ENCODE assay signal across 16 cellular contexts in the genomic region with DNA sequence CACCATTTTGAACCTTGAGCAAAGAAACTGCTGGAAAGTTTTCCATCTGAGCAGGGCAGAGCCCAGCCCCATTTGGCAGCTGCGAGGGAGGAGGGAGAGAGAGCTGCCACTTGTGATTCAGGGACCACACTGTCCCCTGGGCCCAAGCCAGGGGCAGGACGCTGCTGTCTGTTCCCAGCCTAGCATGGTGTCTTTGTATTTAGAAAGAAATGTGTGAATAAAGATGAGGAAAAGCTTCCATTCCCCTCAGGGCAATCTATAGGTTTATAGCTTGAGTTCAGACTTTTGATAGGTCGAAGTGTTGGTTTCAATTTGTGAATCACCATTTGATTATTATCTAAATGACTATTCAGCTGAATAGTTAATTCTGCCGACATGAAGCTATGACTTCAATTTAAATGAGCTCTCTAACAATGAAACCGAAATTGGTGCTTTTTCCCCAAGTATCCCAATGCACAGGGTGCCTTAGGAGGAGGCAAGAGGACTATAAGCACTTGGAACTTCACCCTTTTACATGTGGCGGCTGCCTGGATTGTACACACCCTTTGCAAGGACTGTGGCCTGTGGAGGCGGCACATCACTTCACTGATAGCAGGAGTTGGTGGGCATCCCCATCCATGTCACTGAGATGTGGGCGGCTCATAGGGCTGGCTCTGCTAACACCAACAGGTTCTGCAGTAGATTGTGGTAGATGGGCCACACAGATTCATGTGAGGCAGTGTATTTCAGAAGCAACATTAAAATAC.
DNase-seq lines count a peak whose midpoint lies in the region; ATAC-seq lines count a peak whose summit lies in the region.
"Had no signal": no experiment of that assay in that cellular context is flagged by ENCODE, and none has a peak within 500 bp of the region (broad histone marks: within the 10 kb centered on the region; RNA-seq: fewer than 3 reads in every experiment).

No MANE protein-coding gene starts in this region.

- DNase-seq in activated naive CD4-positive, alpha-beta T cell treated with Interleukin-2 at 50 U/mL for 16 hours, result peak; percentile 15
- DNase-seq in activated naive CD4-positive, alpha-beta T cell treated with anti-CD3 and anti-CD28 coated beads, Interleukin-2, amount 50 U/mL, for 16 hours, result no peak
- DNase-seq in medulla oblongata (ENCODE audit: extremely low spot score) (peak; percentile 74), mesenchymal stem cell (no peak), left colon (no peak)
- DNase-seq in stimulated activated effector memory CD8-positive, alpha-beta T cell treated with anti-CD3 and anti-CD28 coated beads, Interleukin-12 subunit alpha, Interleukin-12 subunit beta, amount 100 ng/mL, for 72 hours (ENCODE audit: low spot score in 2 of 2), result peak in 1 of 2 donors; percentile 51
- DNase-seq: body of pancreas, NCI-H82, Peyer's patch, small intestine, trophoblast cell had no signal

- no peak overlapping the region for H2AK5ac ChIP-seq in mesenchymal stem cell (ENCODE audit: low read length, severe bottlenecking)

- WGBS in mesenchymal stem cell, result 86% methylated on average over 8 of the region's 8 CpGs

- intact Hi-C loops in left colon (cut with DNase I, micrococcal nuclease), result no loop called here

- H3K4me1 Mint-ChIP-seq in activated T-helper 17 cell treated with anti-CD3 and anti-CD28 coated beads, Interleukin-2, amount 50 U/mL, for 72 hours, result peaks cover 24% of the 10 kb centered on the region
- peaks cover 44% of the 10 kb centered on the region for H3K4me1 Mint-ChIP-seq in stimulated activated effector memory CD8-positive, alpha-beta T cell treated with anti-CD3 and anti-CD28 coated beads, Interleukin-12 subunit alpha, Interleukin-12 subunit beta, amount 100 ng/mL, for 72 hours

- no peaks in the 10 kb centered on the region for H3K9me3 ChIP-seq in mesenchymal stem cell (ENCODE audit: control insufficient read depth, low read length)
- H3K9me3 ChIP-seq: body of pancreas, neutrophil, Peyer's patch had no signal

- no peak overlapping the region for H3K14ac ChIP-seq in mesenchymal stem cell (ENCODE audit: low read length in 2 of 2)

- H3K27me3 Mint-ChIP-seq in activated T-helper 17 cell treated with anti-CD3 and anti-CD28 coated beads, Interleukin-2, amount 50 U/mL, for 72 hours, result no peaks in the 10 kb centered on the region
- H3K27me3 Mint-ChIP-seq: IgD-negative memory B cell had no signal

- H4K8ac ChIP-seq in mesenchymal stem cell (ENCODE audit: low read length), result no peak overlapping the region

- no peak overlapping the region for H2BK12ac ChIP-seq in mesenchymal stem cell (ENCODE audit: low read length in 2 of 2)

- H2BK15ac ChIP-seq in mesenchymal stem cell (ENCODE audit: low read depth, poor library complexity, severe bottlenecking), result no peak overlapping the region

- no peak overlapping the region for H3K4me3 ChIP-seq in mesenchymal stem cell (ENCODE audit: insufficient read depth in 1 of 2, low read depth in 1 of 2, low read length in 2 of 2)
- H3K4me3 ChIP-seq: body of pancreas, Peyer's patch had no signal

- H3K23ac ChIP-seq in mesenchymal stem cell (ENCODE audit: low read length in 2 of 2), result no peak overlapping the region

- H3K36me3 ChIP-seq in mesenchymal stem cell (ENCODE audit: control insufficient read depth in 1 of 2, insufficient read depth in 2 of 2, low read depth in 1 of 2, low read length in 2 of 2), result peaks cover 0 to 13% of the 10 kb centered on the region in 2 experiments
- H3K36me3 ChIP-seq: neutrophil, Peyer's patch had no signal

- H3K27ac Mint-ChIP-seq in activated T-helper 17 cell treated with anti-CD3 and anti-CD28 coated beads, Interleukin-2, amount 50 U/mL, for 72 hours, result peak overlapping the region; percentile 82
- peak overlapping the region; percentile 82 for H3K27ac Mint-ChIP-seq in stimulated activated effector memory CD8-positive, alpha-beta T cell treated with anti-CD3 and anti-CD28 coated beads, Interleukin-12 subunit alpha, Interleukin-12 subunit beta, amount 100 ng/mL, for 72 hours

- no peak overlapping the region for H2BK5ac ChIP-seq in mesenchymal stem cell (ENCODE audit: low read depth, low read length, poor library complexity, severe bottlenecking)

- H3K27ac ChIP-seq in mesenchymal stem cell (ENCODE audit: low read length, poor library complexity, severe bottlenecking), result no peak overlapping the region
- H3K27ac ChIP-seq: body of pancreas, neutrophil, Peyer's patch, VCaP had no signal

- H3K79me1 ChIP-seq in mesenchymal stem cell (replicated peaks; ENCODE audit: low read length, poor library complexity, severe bottlenecking), result peaks cover 15% of the 10 kb centered on the region

- no peak overlapping the region for H3K4me2 ChIP-seq in mesenchymal stem cell (ENCODE audit: low read length, poor library complexity, severe bottlenecking)

- no peaks in the 10 kb centered on the region for H3K9me3 Mint-ChIP-seq in activated T-helper 17 cell treated with anti-CD3 and anti-CD28 coated beads, Interleukin-2, amount 50 U/mL, for 72 hours
- H3K9me3 Mint-ChIP-seq in stimulated activated effector memory CD8-positive, alpha-beta T cell treated with anti-CD3 and anti-CD28 coated beads, Interleukin-12 subunit alpha, Interleukin-12 subunit beta, amount 100 ng/mL, for 72 hours, result no peaks in the 10 kb centered on the region
- H3K9me3 Mint-ChIP-seq: IgD-negative memory B cell had no signal

- H3K27me3 ChIP-seq in mesenchymal stem cell (ENCODE audit: control insufficient read depth in 1 of 2, insufficient read depth in 1 of 2, low read length in 2 of 2), result no peaks in the 10 kb centered on the region
- H3K27me3 ChIP-seq: body of pancreas, neutrophil, Peyer's patch had no signal

- peaks cover 5% of the 10 kb centered on the region for H3K36me3 Mint-ChIP-seq in activated T-helper 17 cell treated with anti-CD3 and anti-CD28 coated beads, Interleukin-2, amount 50 U/mL, for 72 hours (ENCODE audit: low read depth)
- H3K36me3 Mint-ChIP-seq in stimulated activated effector memory CD8-positive, alpha-beta T cell treated with anti-CD3 and anti-CD28 coated beads, Interleukin-12 subunit alpha, Interleukin-12 subunit beta, amount 100 ng/mL, for 72 hours, result peaks cover 23% of the 10 kb centered on the region

- H3K4me3 Mint-ChIP-seq in activated T-helper 17 cell treated with anti-CD3 and anti-CD28 coated beads, Interleukin-2, amount 50 U/mL, for 72 hours, result no peak overlapping the region
- peak overlapping the region; percentile 18 for H3K4me3 Mint-ChIP-seq in stimulated activated effector memory CD8-positive, alpha-beta T cell treated with anti-CD3 and anti-CD28 coated beads, Interleukin-12 subunit alpha, Interleukin-12 subunit beta, amount 100 ng/mL, for 72 hours
- H3K4me3 Mint-ChIP-seq: IgD-negative memory B cell had no signal

- no peak overlapping the region for H3K18ac ChIP-seq in mesenchymal stem cell (ENCODE audit: low read depth in 1 of 2, low read length in 2 of 2)

- no peak overlapping the region for H2AFZ ChIP-seq in mesenchymal stem cell (ENCODE audit: low read depth, low read length)

- no peak overlapping the region for H2BK120ac ChIP-seq in mesenchymal stem cell (ENCODE audit: low read depth, low read length)

- H3K4ac ChIP-seq in mesenchymal stem cell (ENCODE audit: low read depth in 1 of 2, low read length in 2 of 2), result no peak overlapping the region

- H3K9ac ChIP-seq in mesenchymal stem cell (ENCODE audit: low read length), result no peak overlapping the region

- peak; percentile 44 for ATAC-seq in activated T-helper 17 cell treated with anti-CD3 and anti-CD28 coated beads, Interleukin-2, amount 50 U/mL, for 72 hours (replicated peaks)
- ATAC-seq in stimulated activated effector memory CD8-positive, alpha-beta T cell treated with anti-CD3 and anti-CD28 coated beads, Interleukin-12 subunit alpha, Interleukin-12 subunit beta, amount 100 ng/mL, for 72 hours, result peak; percentile 59
- ATAC-seq in HG02938 (IDR thresholded peaks at IDR 0.05; ENCODE audit: unreplicated experiment) (no peak), left colon (no peak)
- ATAC-seq: body of pancreas had no signal

- no peak overlapping the region for H4K91ac ChIP-seq in mesenchymal stem cell (ENCODE audit: low read length)

- peaks cover 6% of the 10 kb centered on the region for H3K4me1 ChIP-seq in mesenchymal stem cell (ENCODE audit: control insufficient read depth, insufficient read depth, low read depth, low read length)
- H3K4me1 ChIP-seq: body of pancreas, Peyer's patch had no signal

Comparison
In these comparisons a context has a peak if more than half of its experiments do, and no peak if none do; other contexts are left out.
1. DNase-seq: peak in activated naive CD4-positive, alpha-beta T cell treated with Interleukin-2 at 50 U/mL for 16 hours (single experiment) and medulla oblongata (single experiment); none in activated naive CD4-positive, alpha-beta T cell treated with anti-CD3 and anti-CD28 coated beads, Interleukin-2, amount 50 U/mL, for 16 hours (single experiment), mesenchymal stem cell (single experiment) and left colon (0 of 2).
2. ATAC-seq: peak in activated T-helper 17 cell treated with anti-CD3 and anti-CD28 coated beads, Interleukin-2, amount 50 U/mL, for 72 hours (single experiment) and stimulated activated effector memory CD8-positive, alpha-beta T cell treated with anti-CD3 and anti-CD28 coated beads, Interleukin-12 subunit alpha, Interleukin-12 subunit beta, amount 100 ng/mL, for 72 hours (single experiment); none in HG02938 (single experiment) and left colon (single experiment).